In the genomic region with DNA sequence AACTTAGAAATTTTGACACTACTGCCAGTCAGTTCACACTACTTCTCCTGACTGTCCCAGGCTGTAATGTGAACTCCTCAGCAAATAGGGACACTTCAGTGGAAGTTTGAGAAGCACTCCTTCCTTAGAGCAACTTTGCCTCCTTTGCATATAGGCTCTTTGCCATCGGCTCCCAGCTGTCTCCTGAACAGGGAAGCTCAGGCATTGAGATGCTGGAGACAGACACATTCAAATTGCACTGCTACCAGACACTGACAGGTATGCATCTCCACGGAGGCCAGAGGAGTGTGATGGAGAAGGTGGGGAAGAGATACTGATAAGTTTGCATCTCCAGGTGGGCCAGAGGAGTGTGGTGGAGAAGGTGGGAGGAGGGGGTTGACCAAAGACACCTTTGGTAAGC, we compare ENCODE assay signal across 8 cellular contexts. TPM values are rescaled to one million over a fixed set of nuclear protein-coding genes. Genes with fewer than 3 reads are reported as not detected.
DNase-seq lines count a peak whose midpoint lies in the region; ATAC-seq lines count a peak whose summit lies in the region.

No MANE protein-coding gene starts in this region.

- H3K27ac Mint-ChIP-seq in activated CD4-positive, alpha-beta T cell treated with anti-CD3 and anti-CD28 coated beads, Interleukin-2, amount 10 ng/mL, durations not matched to agents 24 days and 14 days: peak overlapping the region; percentile 99
- H3K27ac Mint-ChIP-seq in activated CD8-positive, alpha-beta T cell treated with anti-CD3 and anti-CD28 coated beads, Interleukin-2, amount 10 ng/mL, durations not matched to agents 7 days and 5 days: peak overlapping the region; percentile 100
- H3K27ac Mint-ChIP-seq in immature natural killer cell: peak overlapping the region; percentile 98 to 100 (median 100)
- peak overlapping the region; percentile 86 to 99 for H3K27ac Mint-ChIP-seq in stimulated activated naive CD8-positive, alpha-beta T cell treated with anti-CD3 and anti-CD28 coated beads, Interleukin-15, amount 100 ng/mL, for 72 hours

- H3K4me3 Mint-ChIP-seq in activated CD4-positive, alpha-beta T cell treated with anti-CD3 and anti-CD28 coated beads, Interleukin-2, amount 10 ng/mL, durations not matched to agents 24 days and 14 days: peak overlapping the region; percentile 100
- H3K4me3 Mint-ChIP-seq in activated CD8-positive, alpha-beta T cell treated with anti-CD3 and anti-CD28 coated beads, Interleukin-2, amount 10 ng/mL, durations not matched to agents 7 days and 5 days: peak overlapping the region; percentile 99
- peak overlapping the region; percentile 93 to 100 (median 98) for H3K4me3 Mint-ChIP-seq in immature natural killer cell
- peak overlapping the region; percentile 95 to 99 for H3K4me3 Mint-ChIP-seq in stimulated activated naive CD8-positive, alpha-beta T cell treated with anti-CD3 and anti-CD28 coated beads, Interleukin-15, amount 100 ng/mL, for 72 hours

- POLR2A ChIA-PET in activated CD8-positive, alpha-beta T cell treated with anti-CD3 and anti-CD28 coated beads, Interleukin-2, amount 10 ng/mL, durations not matched to agents 7 days and 5 days (lab: Charles Lee): interaction anchor here (0.9 to 4.1 kb wide), 8 partner anchors 7 to 229 kb away, joined by 3 to 37 read pairs (median 18); a partner anchor contains a TSS

- CTCF ChIA-PET in activated CD8-positive, alpha-beta T cell treated with anti-CD3 and anti-CD28 coated beads, Interleukin-2, amount 10 ng/mL, durations not matched to agents 7 days and 5 days (lab: Charles Lee): interaction anchor here (0.9 to 2.5 kb wide), 3 partner anchors 9 to 22 kb away, joined by 3 to 12 read pairs (median 9); a partner anchor contains a TSS

- H3K9me3 Mint-ChIP-seq in activated CD4-positive, alpha-beta T cell treated with anti-CD3 and anti-CD28 coated beads, Interleukin-2, amount 10 ng/mL, durations not matched to agents 24 days and 14 days: no peaks in the 10 kb centered on the region
- no peaks in the 10 kb centered on the region for H3K9me3 Mint-ChIP-seq in activated CD8-positive, alpha-beta T cell treated with anti-CD3 and anti-CD28 coated beads, Interleukin-2, amount 10 ng/mL, durations not matched to agents 7 days and 5 days (ENCODE audit: insufficient read depth)
- no peaks in the 10 kb centered on the region for H3K9me3 Mint-ChIP-seq in immature natural killer cell
- H3K9me3 Mint-ChIP-seq in stimulated activated naive CD8-positive, alpha-beta T cell treated with anti-CD3 and anti-CD28 coated beads, Interleukin-15, amount 100 ng/mL, for 72 hours: no peaks in the 10 kb centered on the region

- peaks cover 74% of the 10 kb centered on the region for H3K36me3 Mint-ChIP-seq in activated CD4-positive, alpha-beta T cell treated with anti-CD3 and anti-CD28 coated beads, Interleukin-2, amount 10 ng/mL, durations not matched to agents 24 days and 14 days (ENCODE audit: low read depth)
- H3K36me3 Mint-ChIP-seq in activated CD8-positive, alpha-beta T cell treated with anti-CD3 and anti-CD28 coated beads, Interleukin-2, amount 10 ng/mL, durations not matched to agents 7 days and 5 days (ENCODE audit: low read depth): peaks cover 79% of the 10 kb centered on the region
- H3K36me3 Mint-ChIP-seq in immature natural killer cell: peaks cover 15 to 22% (median 17%) of the 10 kb centered on the region in 3 donors

- no peak for DNase-seq in activated CD4-positive, alpha-beta T cell treated with anti-CD3 and anti-CD28 coated beads, Interleukin-2, amount 10 ng/mL, durations not matched to agents 24 days and 14 days
- no peak for DNase-seq in activated CD4-positive, alpha-beta T cell treated with anti-CD3 and anti-CD28 coated beads, Interleukin-2, amount 50 U/mL, for 48 hours
- DNase-seq in activated CD8-positive, alpha-beta T cell treated with anti-CD3 and anti-CD28 coated beads, Interleukin-2, amount 10 ng/mL, durations not matched to agents 7 days and 5 days: no peak
- DNase-seq in immature natural killer cell: no peak
- DNase-seq in stimulated activated naive CD8-positive, alpha-beta T cell treated with anti-CD3 and anti-CD28 coated beads, Interleukin-15, amount 100 ng/mL, for 72 hours: no peak
- no peak for DNase-seq in germinal center (ENCODE audit: low spot score)
- no peak for DNase-seq in epidermal melanocyte (ENCODE audit: insufficient read length, low spot score)
- no peak for DNase-seq in NCI-H69 (lab: John Stamatoyannopoulos, UW)

- no peaks in the 10 kb centered on the region for H3K27me3 Mint-ChIP-seq in activated CD4-positive, alpha-beta T cell treated with anti-CD3 and anti-CD28 coated beads, Interleukin-2, amount 10 ng/mL, durations not matched to agents 24 days and 14 days
- H3K27me3 Mint-ChIP-seq in activated CD8-positive, alpha-beta T cell treated with anti-CD3 and anti-CD28 coated beads, Interleukin-2, amount 10 ng/mL, durations not matched to agents 7 days and 5 days (ENCODE audit: low read depth): no peaks in the 10 kb centered on the region
- H3K27me3 Mint-ChIP-seq in immature natural killer cell (ENCODE audit: low read depth in 3 of 3): peaks cover 2 to 8% (median 7%) of the 10 kb centered on the region in 3 donors
- H3K27me3 Mint-ChIP-seq in stimulated activated naive CD8-positive, alpha-beta T cell treated with anti-CD3 and anti-CD28 coated beads, Interleukin-15, amount 100 ng/mL, for 72 hours: no peaks in the 10 kb centered on the region

- ATAC-seq in activated CD8-positive, alpha-beta T cell treated with anti-CD3 and anti-CD28 coated beads, Interleukin-2, amount 10 ng/mL, durations not matched to agents 7 days and 5 days: no peak
- ATAC-seq in stimulated activated naive CD8-positive, alpha-beta T cell treated with anti-CD3 and anti-CD28 coated beads, Interleukin-15, amount 100 ng/mL, for 72 hours: no peak

- intact Hi-C loops in activated CD4-positive, alpha-beta T cell treated with anti-CD3 and anti-CD28 coated beads, Interleukin-2, amount 10 ng/mL, durations not matched to agents 24 days and 14 days (cut with micrococcal nuclease): loop anchor here (5.0 kb wide), 2 partner anchors 93 to 228 kb away; a partner anchor contains a TSS

- H3K4me1 Mint-ChIP-seq in activated CD4-positive, alpha-beta T cell treated with anti-CD3 and anti-CD28 coated beads, Interleukin-2, amount 10 ng/mL, durations not matched to agents 24 days and 14 days: peaks cover 44% of the 10 kb centered on the region
- peaks cover 58% of the 10 kb centered on the region for H3K4me1 Mint-ChIP-seq in activated CD8-positive, alpha-beta T cell treated with anti-CD3 and anti-CD28 coated beads, Interleukin-2, amount 10 ng/mL, durations not matched to agents 7 days and 5 days (ENCODE audit: low read depth)
- H3K4me1 Mint-ChIP-seq in immature natural killer cell: peaks cover 61 to 67% of the 10 kb centered on the region in 2 donors
- H3K4me1 Mint-ChIP-seq in stimulated activated naive CD8-positive, alpha-beta T cell treated with anti-CD3 and anti-CD28 coated beads, Interleukin-15, amount 100 ng/mL, for 72 hours: peaks cover 67% of the 10 kb centered on the region

RNA-seq across cellular contexts. Expression of a gene that starts 1.4 kb away (rescaled TPM):
- 141 and 151 TPM in 2 replicates for total RNA-seq in activated CD4-positive, alpha-beta T cell treated with anti-CD3 and anti-CD28 coated beads, Interleukin-2, amount 10 ng/mL, durations not matched to agents 24 days and 14 days
- total RNA-seq in activated CD8-positive, alpha-beta T cell treated with anti-CD3 and anti-CD28 coated beads, Interleukin-2, amount 10 ng/mL, durations not matched to agents 7 days and 5 days: 10 to 100 TPM; 58.6 to 65.0 TPM
- 100 to 1,000 TPM; 104 to 136 (median 110) TPM for polyA plus RNA-seq in immature natural killer cell

RNA-seq across cellular contexts. Expression of a gene that starts 1.9 kb away (rescaled TPM):
- 1,641 and 1,650 TPM in 2 replicates for total RNA-seq in activated CD4-positive, alpha-beta T cell treated with anti-CD3 and anti-CD28 coated beads, Interleukin-2, amount 10 ng/mL, durations not matched to agents 24 days and 14 days
- 1,000 to 10,000 TPM; 1,115 to 1,170 TPM for total RNA-seq in activated CD8-positive, alpha-beta T cell treated with anti-CD3 and anti-CD28 coated beads, Interleukin-2, amount 10 ng/mL, durations not matched to agents 7 days and 5 days
- polyA plus RNA-seq in immature natural killer cell: 1,000 to 10,000 TPM; 1,543 to 2,582 (median 1,747) TPM

RNA-seq across cellular contexts. Expression of a gene that starts 10.7 kb away (rescaled TPM):
- total RNA-seq in activated CD4-positive, alpha-beta T cell treated with anti-CD3 and anti-CD28 coated beads, Interleukin-2, amount 10 ng/mL, durations not matched to agents 24 days and 14 days: 28.8 and 31.6 TPM in 2 replicates
- total RNA-seq in activated CD8-positive, alpha-beta T cell treated with anti-CD3 and anti-CD28 coated beads, Interleukin-2, amount 10 ng/mL, durations not matched to agents 7 days and 5 days: 10 to 100 TPM; 22.4 to 26.6 TPM
- 10 to 100 TPM in 2 of 3 donors, 1 to 10 TPM in 1; 9.4 to 11.6 (median 11.4) TPM for polyA plus RNA-seq in immature natural killer cell

RNA-seq across cellular contexts. Expression of a gene that starts 22.1 kb away (rescaled TPM):
- total RNA-seq in activated CD4-positive, alpha-beta T cell treated with anti-CD3 and anti-CD28 coated beads, Interleukin-2, amount 10 ng/mL, durations not matched to agents 24 days and 14 days: 46.3 and 47.1 TPM in 2 replicates
- 10 to 100 TPM; 39.3 to 41.1 TPM for total RNA-seq in activated CD8-positive, alpha-beta T cell treated with anti-CD3 and anti-CD28 coated beads, Interleukin-2, amount 10 ng/mL, durations not matched to agents 7 days and 5 days
- 10 to 100 TPM in 2 of 3 donors, 1 to 10 TPM in 1; 9.1 to 17.1 (median 10.5) TPM for polyA plus RNA-seq in immature natural killer cell

RNA-seq across cellular contexts. Expression of a gene that starts 37.0 kb away (rescaled TPM):
- total RNA-seq in activated CD4-positive, alpha-beta T cell treated with anti-CD3 and anti-CD28 coated beads, Interleukin-2, amount 10 ng/mL, durations not matched to agents 24 days and 14 days: 193 and 203 TPM in 2 replicates
- 100 to 1,000 TPM; 133 to 135 TPM for total RNA-seq in activated CD8-positive, alpha-beta T cell treated with anti-CD3 and anti-CD28 coated beads, Interleukin-2, amount 10 ng/mL, durations not matched to agents 7 days and 5 days
- polyA plus RNA-seq in immature natural killer cell: 10 to 100 TPM; 23.2 to 49.1 (median 32.9) TPM
